8 cellular contexts compared by ENCODE assay signal in genomic region chr1:17502326-17502778, GRCh38. TPM values are rescaled to one million over a fixed set of nuclear protein-coding genes. Genes with fewer than 3 reads are reported as not detected.
DNase-seq lines count a peak whose midpoint lies in the region; ATAC-seq and TF ChIP-seq lines count a peak whose summit lies in the region.

No MANE protein-coding gene starts in this region.

- no peak overlapping the region for H3K27ac Mint-ChIP-seq in activated naive CD4-positive, alpha-beta T cell treated with anti-CD3 and anti-CD28 coated beads for 36 hours
- no peak overlapping the region for H3K27ac Mint-ChIP-seq in glutamatergic neuron (ENCODE audit: unreplicated experiment)

- ATAC-seq in upper lobe of right lung, result peak; percentile 99
- ATAC-seq in HG02798 (IDR thresholded peaks at IDR 0.05; ENCODE audit: poor library complexity, unreplicated experiment), result no peak

- H3K27me3 Mint-ChIP-seq in activated naive CD4-positive, alpha-beta T cell treated with anti-CD3 and anti-CD28 coated beads for 36 hours (ENCODE audit: low read depth), result peaks cover 12% of the 10 kb centered on the region
- H3K27me3 Mint-ChIP-seq in glutamatergic neuron (ENCODE audit: unreplicated experiment), result peaks cover 2% of the 10 kb centered on the region

- BruUV-seq in OCI-LY7 (replicated peaks; lab: Mats Ljungman, UMichigan), result no TSS peak

- H2AFZ ChIP-seq in OCI-LY7 (ENCODE audit: low read length) (no peak overlapping the region), osteoblast (ENCODE audit: low read length) (peak overlapping the region; percentile 4)

- H3K9me2 ChIP-seq in OCI-LY7 (ENCODE audit: insufficient read depth, low read length), result no peaks in the 10 kb centered on the region

- no peaks in the 10 kb centered on the region for H3K4me1 Mint-ChIP-seq in activated naive CD4-positive, alpha-beta T cell treated with anti-CD3 and anti-CD28 coated beads for 36 hours (ENCODE audit: low read depth)
- peaks cover 5% of the 10 kb centered on the region for H3K4me1 Mint-ChIP-seq in glutamatergic neuron (ENCODE audit: low read depth, unreplicated experiment)

- CTCF ChIA-PET in OCI-LY7 (lab: Charles Lee; ENCODE audit: unreplicated experiment), result interaction anchor here (1.4 kb wide), 1 partner anchor 104 kb away, joined by 8 read pairs; no protein-coding TSS in a partner anchor
- CTCF ChIA-PET in activated naive CD4-positive, alpha-beta T cell treated with anti-CD3 and anti-CD28 coated beads for 36 hours (lab: Charles Lee), result interaction anchor here (0.7 to 4.0 kb wide), 9 partner anchors 8 to 141 kb away, joined by 3 to 38 read pairs (median 3); no protein-coding TSS in a partner anchor

- H4K20me1 ChIP-seq in OCI-LY7 (ENCODE audit: insufficient read depth, low read length), result no peaks in the 10 kb centered on the region
- no peaks in the 10 kb centered on the region for H4K20me1 ChIP-seq in osteoblast (ENCODE audit: insufficient read depth, low read length)

- H3K4me2 ChIP-seq in OCI-LY7 (ENCODE audit: low read length), result no peak overlapping the region
- peak overlapping the region; percentile 37 for H3K4me2 ChIP-seq in osteoblast (ENCODE audit: insufficient read depth, low read length)

- H3K36me3 ChIP-seq in OCI-LY7 (ENCODE audit: insufficient read depth, low read length) (no peaks in the 10 kb centered on the region), osteoblast (ENCODE audit: insufficient read depth, low read length) (no peaks in the 10 kb centered on the region), upper lobe of right lung (no peaks in the 10 kb centered on the region)

- H3K27me3 ChIP-seq in osteoblast (ENCODE audit: insufficient read depth, low read length) (peaks cover 2% of the 10 kb centered on the region), upper lobe of right lung (peaks cover 4% of the 10 kb centered on the region)

- DNase-seq in DMS153 treated with DMSO at 0.1 percent for 48 hours (lab: John Stamatoyannopoulos, UW; ENCODE audit: unreplicated experiment) (peak; percentile 58), HuH-7.5 (ENCODE audit: low spot score) (peak; percentile 52), OCI-LY7 (ENCODE audit: low spot score) (peak; percentile 75), glutamatergic neuron (peak; percentile 96), osteoblast (ENCODE audit: insufficient read length, low spot score, missing footprints) (peak; percentile 96), upper lobe of right lung (peak; percentile 92)
- DNase-seq in activated naive CD4-positive, alpha-beta T cell treated with anti-CD3 and anti-CD28 coated beads for 36 hours, result peak; percentile 75

- H3K79me2 ChIP-seq in OCI-LY7 (ENCODE audit: insufficient read depth, low read depth, low read length) (no peaks in the 10 kb centered on the region), osteoblast (ENCODE audit: insufficient read depth, low read length) (no peaks in the 10 kb centered on the region)

- no peaks in the 10 kb centered on the region for H3K4me1 ChIP-seq in OCI-LY7 (ENCODE audit: insufficient read depth, low read length, poor library complexity, severe bottlenecking)
- H3K4me1 ChIP-seq in osteoblast (ENCODE audit: insufficient read depth, low read length), result no peaks in the 10 kb centered on the region
- H3K4me1 ChIP-seq in upper lobe of right lung, result no peaks in the 10 kb centered on the region

- no peaks in the 10 kb centered on the region for H3K36me3 Mint-ChIP-seq in activated naive CD4-positive, alpha-beta T cell treated with anti-CD3 and anti-CD28 coated beads for 36 hours (ENCODE audit: low read depth)
- H3K36me3 Mint-ChIP-seq in glutamatergic neuron (ENCODE audit: unreplicated experiment), result no peaks in the 10 kb centered on the region

- no peaks in the 10 kb centered on the region for H3K9me3 ChIP-seq in OCI-LY7 (ENCODE audit: low read length)
- no peaks in the 10 kb centered on the region for H3K9me3 ChIP-seq in osteoblast (ENCODE audit: low read depth, low read length)
- no peaks in the 10 kb centered on the region for H3K9me3 ChIP-seq in upper lobe of right lung

- no peak overlapping the region for H3K4me3 Mint-ChIP-seq in activated naive CD4-positive, alpha-beta T cell treated with anti-CD3 and anti-CD28 coated beads for 36 hours
- no peak overlapping the region for H3K4me3 Mint-ChIP-seq in glutamatergic neuron (ENCODE audit: unreplicated experiment)

- H3K27ac ChIP-seq in OCI-LY7 (ENCODE audit: low read depth, low read length, poor library complexity, severe bottlenecking) (no peak overlapping the region), osteoblast (ENCODE audit: low read depth, low read length) (no peak overlapping the region), upper lobe of right lung (no peak overlapping the region)

- peak; percentile 89 for TF ChIP-seq CTCF in OCI-LY7 (conservative IDR thresholded peaks at IDR 0.05; ENCODE audit: low read length)
- peak; percentile 97 for TF ChIP-seq CTCF in glutamatergic neuron (IDR thresholded peaks at IDR 0.05; ENCODE audit: partially characterized antibody, unreplicated experiment)
- TF ChIP-seq CTCF in osteoblast (IDR thresholded peaks at IDR 0.05; ENCODE audit: extremely low read depth, low read depth, low read length), result peak; percentile 93
- peak; percentile 85 for TF ChIP-seq CTCF in upper lobe of right lung (IDR thresholded peaks at IDR 0.05)

- intact Hi-C loops in OCI-LY7 (cut with micrococcal nuclease; ENCODE audit: unreplicated experiment) (loop anchor here (1.0 kb wide), 3 partner anchors 34 to 105 kb away; no protein-coding TSS in a partner anchor), upper lobe of right lung (cut with DNase I) (loop anchor here (10.0 kb wide), 1 partner anchor 102 kb away; no protein-coding TSS in a partner anchor)
- intact Hi-C loops in activated naive CD4-positive, alpha-beta T cell treated with anti-CD3 and anti-CD28 coated beads for 36 hours (cut with micrococcal nuclease), result loop anchor here (1.0 kb wide), 1 partner anchor 104 kb away; no protein-coding TSS in a partner anchor

- H3K4me3 ChIP-seq in OCI-LY7 (ENCODE audit: low read depth, low read length, poor library complexity, severe bottlenecking), result no peak overlapping the region
- no peak overlapping the region for H3K4me3 ChIP-seq in osteoblast (ENCODE audit: insufficient read depth, low read length)
- no peak overlapping the region for H3K4me3 ChIP-seq in upper lobe of right lung

- peaks cover 5% of the 10 kb centered on the region for H3K9me3 Mint-ChIP-seq in activated naive CD4-positive, alpha-beta T cell treated with anti-CD3 and anti-CD28 coated beads for 36 hours
- H3K9me3 Mint-ChIP-seq in glutamatergic neuron (ENCODE audit: unreplicated experiment), result peaks cover 4% of the 10 kb centered on the region

- POLR2A ChIA-PET in OCI-LY7 (lab: Charles Lee), result no interaction called here

RNA-seq across cellular contexts. Expression of gene ARHGEF10L, which starts 37.1 kb away (rescaled TPM):
- 0.39 TPM in 1 of 2 replicates, not detected in the other for total RNA-seq in OCI-LY7 (2014; rRNA removed; shearing (Covaris generic))
- 2.3 and 2.4 TPM in 2 replicates for total RNA-seq in OCI-LY7 (2022)
- not detected for total RNA-seq in activated naive CD4-positive, alpha-beta T cell treated with anti-CD3 and anti-CD28 coated beads for 36 hours
- 89.8 TPM for total RNA-seq in glutamatergic neuron (ENCODE audit: unreplicated experiment)
- total RNA-seq in osteoblast, result 33.3 and 39.1 TPM in 2 replicates
- total RNA-seq in upper lobe of right lung, result 34.1 TPM

Comparison
In these comparisons a context has a peak if more than half of its experiments do, and no peak if none do; other contexts are left out.
1. RNA of gene ARHGEF10L, which starts 37.1 kb away (total RNA-seq): 89.8 TPM in glutamatergic neuron (single experiment), 33.3 to 39.1 TPM in osteoblast and 34.1 TPM in upper lobe of right lung (single experiment); 0.39 to 2.4 TPM in OCI-LY7 and not detected in activated naive CD4-positive, alpha-beta T cell treated with anti-CD3 and anti-CD28 coated beads for 36 hours; every median in the first group is over 10 times any median in the second.
2. Peak in every context shown above with its lines, with median percentiles within 50 percentile points of each other: DNase-seq and CTCF ChIP-seq.